In the genomic region with DNA sequence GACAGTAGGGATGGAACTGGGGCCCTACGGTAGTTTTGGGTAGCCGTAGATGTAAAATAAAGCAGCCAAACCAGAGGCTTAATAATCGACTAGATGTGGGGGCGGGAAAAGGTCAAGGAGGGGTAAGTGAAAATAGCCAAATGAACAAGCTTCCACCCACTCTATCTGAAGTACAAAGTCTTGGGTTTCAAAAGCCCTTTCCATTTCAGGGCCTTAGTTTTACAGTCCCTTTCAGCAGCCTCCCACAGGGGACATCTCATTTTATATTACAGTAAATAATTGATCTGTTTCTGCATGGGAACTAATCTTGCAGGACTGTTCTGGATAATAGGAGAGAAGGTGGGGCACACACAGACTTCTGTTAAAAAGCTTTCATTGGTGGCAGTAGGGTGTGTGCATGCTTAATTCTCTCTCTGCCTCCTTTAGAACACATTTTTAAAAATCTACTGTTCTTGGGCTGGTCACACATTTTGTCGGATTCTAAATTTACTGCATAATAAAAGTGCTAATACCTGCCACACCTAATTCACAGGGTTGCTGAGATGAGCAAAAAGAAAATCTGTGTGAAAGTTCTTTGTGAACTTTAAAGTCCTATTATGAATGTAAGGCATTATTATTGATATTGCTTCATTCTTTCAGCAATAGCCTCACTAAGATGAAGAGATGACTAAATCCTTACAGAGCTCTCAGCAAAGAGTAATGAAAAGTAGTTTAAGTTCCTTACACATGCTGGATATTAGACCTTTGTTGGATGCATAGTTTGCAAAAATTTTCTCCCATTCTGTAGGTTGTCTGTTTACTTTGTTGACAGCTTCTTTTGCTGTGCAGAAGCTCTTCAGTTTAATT, we compare ENCODE assay signal across 14 cellular contexts.
DNase-seq lines count a peak whose midpoint lies in the region; ATAC-seq, FAIRE-seq and TF ChIP-seq lines count a peak whose summit lies in the region.
"Had no signal": no experiment of that assay in that cellular context is flagged by ENCODE, and none has a peak within 500 bp of the region (broad histone marks: within the 10 kb centered on the region; RNA-seq: fewer than 3 reads in every experiment).

No MANE protein-coding gene starts in this region.

- no peak overlapping the region for H3K27ac ChIP-seq in K562 (ENCODE audit: extremely low read depth, low read depth, low read length)
- H3K27ac ChIP-seq: BLaER1 treated with 17β-estradiol and CSF1 and Interleukin-3, amounts not matched to agents 10 nM and 100 nM; brain microvascular endothelial cell; epithelial cell of prostate had no signal

- ATAC-seq in GM19395 (IDR thresholded peaks at IDR 0.05; ENCODE audit: unreplicated experiment) (peak; percentile 47), HG02938 (IDR thresholded peaks at IDR 0.05; ENCODE audit: unreplicated experiment) (peak; percentile 37), K562 (no peak), GM21515 (IDR thresholded peaks at IDR 0.05; ENCODE audit: unreplicated experiment) (no peak)
- ATAC-seq: SK-N-SH treated with all-trans-retinoic acid at 6 μM for 48 hours had no signal

- CTCF ChIA-PET in GM10248 (lab: Yijun Ruan, JAX), result interaction anchor here (0.9 to 4.7 kb wide), 7 partner anchors 9 to 157 kb away, joined by 3 to 17 read pairs (median 5); no protein-coding TSS in a partner anchor
- CTCF ChIA-PET in K562 (lab: Yijun Ruan, JAX; ENCODE audit: low intra/inter-chr PET ratio), result no interaction called here

- intact Hi-C loops in K562 (cut with micrococcal nuclease), result no loop called here

- H3K4me3 ChIP-seq in K562, result no peak overlapping the region
- H3K4me3 ChIP-seq: BLaER1 treated with 17β-estradiol and CSF1 and Interleukin-3, amounts not matched to agents 10 nM and 100 nM had no signal

- H4K20me1 ChIP-seq in K562 (replicated peaks; ENCODE audit: control insufficient read depth, insufficient read depth, low read length), result no peaks in the 10 kb centered on the region

- TF ChIP-seq POLR2A in K562 (conservative IDR thresholded peaks at IDR 0.05), result no peak

- TF ChIP-seq RAD21 in K562 (CRISPR knock-in tag; conservative IDR thresholded peaks at IDR 0.05 in 1 of 2, IDR thresholded peaks at IDR 0.05 in 1 of 2), result no peak

- peak; percentile 37 for DNase-seq in GM10248 (ENCODE audit: extremely low spot score)
- no peak for DNase-seq in K562 (ENCODE audit: extremely low read depth in 1 of 4, low spot score in 3 of 4)
- no peak for DNase-seq in germinal center (ENCODE audit: low spot score)
- no peak for DNase-seq in stimulated activated naive CD4-positive, alpha-beta T cell treated with Interleukin-2 at 50 U/mL for 16 hours (lab: John Stamatoyannopoulos, UW)
- DNase-seq in globus pallidus (ENCODE audit: low spot score), result no peak
- DNase-seq: brain microvascular endothelial cell, NCI-H524 treated with DMSO at 0.1 percent for 48 hours, substantia nigra had no signal

- no peaks in the 10 kb centered on the region for H3K9me1 ChIP-seq in K562 (ENCODE audit: control insufficient read depth, insufficient read depth, low read length)

- no peaks in the 10 kb centered on the region for H3K4me1 ChIP-seq in K562 (replicated peaks in 1 of 2; ENCODE audit: control insufficient read depth in 2 of 2, insufficient read depth in 2 of 2, low read length in 2 of 2)

- in situ Hi-C loops in K562 (cut with MboI), result no loop called here

- H3K9ac ChIP-seq in K562 (ENCODE audit: insufficient read depth in 1 of 2, low read depth in 2 of 2, low read length in 2 of 2), result no peak overlapping the region
- H3K9ac ChIP-seq: BLaER1 treated with 17β-estradiol and CSF1 and Interleukin-3, amounts not matched to agents 10 nM and 100 nM had no signal

- no peak overlapping the region for H2AFZ ChIP-seq in K562 (ENCODE audit: low read depth, low read length)

- BruUV-seq in K562 (replicated peaks; lab: Mats Ljungman, UMichigan), result no TSS peak

- H3K4me2 ChIP-seq in K562 (ENCODE audit: insufficient read depth, low read length), result no peak overlapping the region

- POLR2A ChIA-PET in GM10248 (lab: Yijun Ruan, JAX), result interaction anchor here (1.1 kb wide), 1 partner anchor 21 kb away, joined by 3 read pairs; no protein-coding TSS in a partner anchor
- POLR2A ChIA-PET in K562 (lab: Yijun Ruan, JAX), result no interaction called here

- H3K9me3 ChIP-seq in K562 (replicated peaks; ENCODE audit: control insufficient read depth, insufficient read depth, low read depth, low read length), result no peaks in the 10 kb centered on the region
- H3K9me3 ChIP-seq: BLaER1 treated with 17β-estradiol and CSF1 and Interleukin-3, amounts not matched to agents 10 nM and 100 nM had no signal

- no peaks in the 10 kb centered on the region for H3K79me2 ChIP-seq in K562 (ENCODE audit: control insufficient read depth, insufficient read depth, low read length)

- no peak for TF ChIP-seq EP300 in K562 (IDR thresholded peaks at IDR 0.05; ENCODE audit: low read length)

- TF ChIP-seq CTCF in GM10248 (IDR thresholded peaks at IDR 0.05; ENCODE audit: control extremely low read depth, extremely low read depth, low read depth, missing control alignments), result no peak
- TF ChIP-seq CTCF in K562 (IDR thresholded peaks at IDR 0.05 in 2 of 3, conservative IDR thresholded peaks at IDR 0.05 in 1 of 3; ENCODE audit: insufficient read depth in 2 of 3, low read depth in 1 of 3, low read length in 3 of 3), result no peak

- FAIRE-seq in K562 (lab: Jason Lieb, UNC), result no peak

- 4% methylated on average over 5 of the region's 5 CpGs for WGBS in K562 (ENCODE audit: insufficient coverage, low coverage, missing lambda C conversion rate)

- peaks cover 0 to 8% of the 10 kb centered on the region in 2 experiments; a peak in 1 of 5 replicates for H3K27me3 ChIP-seq in K562 (ENCODE audit: control insufficient read depth in 2 of 2, insufficient read depth in 2 of 2, low read length in 2 of 2)
- H3K27me3 ChIP-seq: BLaER1 treated with 17β-estradiol and CSF1 and Interleukin-3, amounts not matched to agents 10 nM and 100 nM; brain microvascular endothelial cell had no signal

- H3K36me3 ChIP-seq in K562 (ENCODE audit: control insufficient read depth, insufficient read depth, low read length), result no peaks in the 10 kb centered on the region
- H3K36me3 ChIP-seq: brain microvascular endothelial cell had no signal

TF ChIP-seq in K562, 482 proteins besides CTCF, POLR2A, EP300 and RAD21:
- TF ChIP-seq, protein P1, sequence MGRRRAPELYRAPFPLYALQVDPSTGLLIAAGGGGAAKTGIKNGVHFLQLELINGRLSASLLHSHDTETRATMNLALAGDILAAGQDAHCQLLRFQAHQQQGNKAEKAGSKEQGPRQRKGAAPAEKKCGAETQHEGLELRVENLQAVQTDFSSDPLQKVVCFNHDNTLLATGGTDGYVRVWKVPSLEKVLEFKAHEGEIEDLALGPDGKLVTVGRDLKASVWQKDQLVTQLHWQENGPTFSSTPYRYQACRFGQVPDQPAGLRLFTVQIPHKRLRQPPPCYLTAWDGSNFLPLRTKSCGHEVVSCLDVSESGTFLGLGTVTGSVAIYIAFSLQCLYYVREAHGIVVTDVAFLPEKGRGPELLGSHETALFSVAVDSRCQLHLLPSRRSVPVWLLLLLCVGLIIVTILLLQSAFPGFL (CRISPR knock-in tag; IDR thresholded peaks at IDR 0.05), result no peak
- no peak for TF ChIP-seq POLR2B (IDR thresholded peaks at IDR 0.05; ENCODE audit: low read depth, partially characterized antibody)
- TF ChIP-seq PCBP1 (IDR thresholded peaks at IDR 0.05; ENCODE audit: low read depth, low read length, poor library complexity, severe bottlenecking), result no peak
- TF ChIP-seq ZNF3 (CRISPR knock-in tag; IDR thresholded peaks at IDR 0.05), result no peak
- no peak for TF ChIP-seq TEAD1 (CRISPR knock-in tag; IDR thresholded peaks at IDR 0.05)
- TF ChIP-seq EGR1 (conservative IDR thresholded peaks at IDR 0.05), result peak; percentile 31; the same call in 1 of the 2 replicates
- TF ChIP-seq TCF3 (CRISPR knock-in tag; IDR thresholded peaks at IDR 0.05), result no peak

Comparison
In these comparisons a context has a peak if more than half of its experiments do, and no peak if none do; other contexts are left out.
1. ATAC-seq: peak in GM19395 (single experiment) and HG02938 (single experiment); none in K562 (single experiment) and GM21515 (single experiment).